In genomic region chr15:83066761-83067637, GRCh38 we compare ENCODE assay signal across 1 cellular context.
A peak's percentile ranks its signal among the peaks of the same experiment; 100 is the strongest.
TF ChIP-seq lines count a peak whose summit lies in the region.

BTBD1 (minus strand) TSS chr15:83067252; CDS start chr15:83067151, 101 bp downstream.

TF ChIP-seq in K562, 482 proteins besides CTCF, POLR2A, EP300 and RAD21 (continued from another document and continues in another):
- TF ChIP-seq HNRNPUL1 (IDR thresholded peaks at IDR 0.05; ENCODE audit: low read length) (no peak), ZNF830 (CRISPR knock-in tag; IDR thresholded peaks at IDR 0.05) (no peak), SRF (CRISPR knock-in tag; IDR thresholded peaks at IDR 0.05) (peak in 1 of 2 experiments; percentile 76; a peak in 3 of 4 replicates), ZNF212 (CRISPR knock-in tag; IDR thresholded peaks at IDR 0.05) (no peak), DLX4 (CRISPR knock-in tag; IDR thresholded peaks at IDR 0.05) (no peak), MXD1 (CRISPR knock-in tag; IDR thresholded peaks at IDR 0.05; ENCODE audit: borderline replicate concordance, poor library complexity, severe bottlenecking) (no peak), MEIS2 (IDR thresholded peaks at IDR 0.05; ENCODE audit: partially characterized antibody) (peak; percentile 14), NRF1 (conservative IDR thresholded peaks at IDR 0.05 in 1 of 2, IDR thresholded peaks at IDR 0.05 in 1 of 2) (peak; percentile 85 to 86), CHD2 (IDR thresholded peaks at IDR 0.05; ENCODE audit: low read depth, low read length) (no peak), FOXA3 (CRISPR knock-in tag; conservative IDR thresholded peaks at IDR 0.05 in 1 of 2, IDR thresholded peaks at IDR 0.05 in 1 of 2) (peak in 1 of 2 experiments; percentile 62; a peak in 1 of 4 replicates), HLTF (IDR thresholded peaks at IDR 0.05) (no peak), TARDBP (IDR thresholded peaks at IDR 0.05) (peak; percentile 78; the same call in 1 of the 2 replicates), DPF2 (IDR thresholded peaks at IDR 0.05) (0 out of 2 replicates have a peak, but pooled peaks have one; percentile 48), TSC22D4 (tag; IDR thresholded peaks at IDR 0.05) (no peak), SMARCB1 (IDR thresholded peaks at IDR 0.05; ENCODE audit: insufficient read length, low read depth) (no peak), TFAM (CRISPR knock-in tag; conservative IDR thresholded peaks at IDR 0.05) (no peak), MAX (CRISPR knock-in tag; IDR thresholded peaks at IDR 0.05) (peak; percentile 67), SP2 (IDR thresholded peaks at IDR 0.05; ENCODE audit: extremely low read depth, low read depth, low read length, poor library complexity, severe bottlenecking) (no peak), SNRNP70 (optimal IDR thresholded peaks at IDR 0.05; ENCODE audit: low read depth, low read length) (no peak), ETV5 (CRISPR knock-in tag; IDR thresholded peaks at IDR 0.05; ENCODE audit: low read depth) (peak; percentile 95), C11orf30 (IDR thresholded peaks at IDR 0.05; ENCODE audit: low read depth) (no peak), FUS (optimal IDR thresholded peaks at IDR 0.05; ENCODE audit: low read depth, low read length) (peak; percentile 92), MCM3 (IDR thresholded peaks at IDR 0.05) (no peak), SIN3A (IDR thresholded peaks at IDR 0.05; ENCODE audit: borderline replicate concordance in 2 of 2, control insufficient read depth in 1 of 2, low read depth in 2 of 2, low read length in 2 of 2) (peak; percentile 35 to 51; a peak in 1 of 4 replicates), SREBF1 (IDR thresholded peaks at IDR 0.05; ENCODE audit: borderline replicate concordance, low read depth, low read length) (no peak), ZNF644 (tag; IDR thresholded peaks at IDR 0.05; ENCODE audit: low read depth) (peak; percentile 48; the same call in 1 of the 2 replicates), ZNF384 (IDR thresholded peaks at IDR 0.05; ENCODE audit: low read depth, low read length) (peak; percentile 12; the same call in 1 of the 2 replicates), ATF2 (CRISPR knock-in tag; IDR thresholded peaks at IDR 0.05) (no peak), NFIC (IDR thresholded peaks at IDR 0.05) (peak; percentile 64), ZNF133 (CRISPR knock-in tag; IDR thresholded peaks at IDR 0.05) (no peak), MAZ (CRISPR knock-in tag; conservative IDR thresholded peaks at IDR 0.05 in 1 of 2, IDR thresholded peaks at IDR 0.05 in 1 of 2) (peak; percentile 97 to 98), ZBTB26 (CRISPR knock-in tag; IDR thresholded peaks at IDR 0.05) (no peak), ESRRA (IDR thresholded peaks at IDR 0.05; ENCODE audit: borderline replicate concordance, low read depth) (peak; percentile 54), ARID4B (CRISPR knock-in tag; IDR thresholded peaks at IDR 0.05) (peak; percentile 82), KLF16 (IDR thresholded peaks at IDR 0.05) (no peak), RBFOX2 (IDR thresholded peaks at IDR 0.05; ENCODE audit: low read depth, low read length) (peak; percentile 99), XRCC3 (IDR thresholded peaks at IDR 0.05) (no peak), ZNF76 (CRISPR knock-in tag; IDR thresholded peaks at IDR 0.05; ENCODE audit: borderline replicate concordance) (no peak), THAP12 (CRISPR knock-in tag; IDR thresholded peaks at IDR 0.05) (peak; percentile 95), ATF3 (IDR thresholded peaks at IDR 0.05) (no peak), ATF3 (CRISPR knock-in tag; conservative IDR thresholded peaks at IDR 0.05) (no peak), CBX8 (IDR thresholded peaks at IDR 0.05; ENCODE audit: borderline replicate concordance, extremely low read depth, low read depth, low read length, poor library complexity, severe bottlenecking) (no peak), ZNF143 (CRISPR knock-in tag; IDR thresholded peaks at IDR 0.05) (peak; percentile 62; the same call in 1 of the 2 replicates), NR2C2 (CRISPR knock-in tag; IDR thresholded peaks at IDR 0.05) (peak; percentile 62), NR2C2 (tag; IDR thresholded peaks at IDR 0.05) (peak; percentile 78), KDM5B (IDR thresholded peaks at IDR 0.05; ENCODE audit: insufficient replicate concordance, low read depth, low read length) (peak; percentile 98), CREBBP (IDR thresholded peaks at IDR 0.05; ENCODE audit: low read depth, low read length) (no peak), PRDM10 (IDR thresholded peaks at IDR 0.05; ENCODE audit: partially characterized antibody) (peak; percentile 28)
